In genomic region chr16:81319221-81319912, GRCh38 we compare ENCODE assay signal across 14 cellular contexts. TPM values are rescaled to one million over a fixed set of nuclear protein-coding genes. Genes with fewer than 3 reads are reported as not detected.
DNase-seq lines count a peak whose midpoint lies in the region; ATAC-seq, FAIRE-seq and TF ChIP-seq lines count a peak whose summit lies in the region.
"Had no signal": no experiment of that assay in that cellular context is flagged by ENCODE, and none has a peak within 500 bp of the region (broad histone marks: within the 10 kb centered on the region; RNA-seq: fewer than 3 reads in every experiment).

No MANE protein-coding gene starts in this region.

- in situ Hi-C loops in K562 (cut with MboI), result no loop called here

- H3K4me2 ChIP-seq in A549 (peak overlapping the region; percentile 51), K562 (ENCODE audit: insufficient read depth, low read length) (no peak overlapping the region)

- TF ChIP-seq CTCF in A549 (IDR thresholded peaks at IDR 0.05) (no peak), K562 (IDR thresholded peaks at IDR 0.05 in 2 of 3, conservative IDR thresholded peaks at IDR 0.05 in 1 of 3; ENCODE audit: insufficient read depth in 2 of 3, low read depth in 1 of 3, low read length in 3 of 3) (no peak)

- H3K9me3 Mint-ChIP-seq in activated naive CD8-positive, alpha-beta T cell treated with anti-CD3 and anti-CD28 coated beads for 36 hours, result no peaks in the 10 kb centered on the region
- no peaks in the 10 kb centered on the region for H3K9me3 Mint-ChIP-seq in CD8-positive, alpha-beta memory T cell

- no peaks in the 10 kb centered on the region for H3K27me3 Mint-ChIP-seq in T-helper 17 cell
- H3K27me3 Mint-ChIP-seq in activated naive CD8-positive, alpha-beta T cell treated with anti-CD3 and anti-CD28 coated beads for 36 hours, result no peaks in the 10 kb centered on the region
- peaks cover 0 to 2% of the 10 kb centered on the region in 2 donors for H3K27me3 Mint-ChIP-seq in CD8-positive, alpha-beta memory T cell
- H3K27me3 Mint-ChIP-seq: B cell had no signal

- intact Hi-C loops in K562 (cut with micrococcal nuclease), result no loop called here

- no peaks in the 10 kb centered on the region for H3K9me3 ChIP-seq in A549
- H3K9me3 ChIP-seq in K562 (replicated peaks; ENCODE audit: control insufficient read depth, insufficient read depth, low read depth, low read length), result no peaks in the 10 kb centered on the region
- no peaks in the 10 kb centered on the region for H3K9me3 ChIP-seq in T-helper 17 cell (ENCODE audit: control insufficient read depth, low read length, poor library complexity, severe bottlenecking)
- H3K9me3 ChIP-seq in CD8-positive, alpha-beta memory T cell (ENCODE audit: low read length), result no peaks in the 10 kb centered on the region

- no peaks in the 10 kb centered on the region for H3K27me3 ChIP-seq in K562 (ENCODE audit: control insufficient read depth in 2 of 2, insufficient read depth in 2 of 2, low read length in 2 of 2)
- H3K27me3 ChIP-seq in CD8-positive, alpha-beta memory T cell (ENCODE audit: insufficient read depth, low read length, poor library complexity, severe bottlenecking), result no peaks in the 10 kb centered on the region

- H3K4me1 ChIP-seq in A549 (peaks cover 39% of the 10 kb centered on the region), K562 (replicated peaks in 1 of 2; ENCODE audit: control insufficient read depth in 2 of 2, insufficient read depth in 2 of 2, low read length in 2 of 2) (peaks cover 11 to 20% of the 10 kb centered on the region in 2 experiments; a peak in 4 of 5 replicates)
- peaks cover 7% of the 10 kb centered on the region for H3K4me1 ChIP-seq in CD8-positive, alpha-beta memory T cell (ENCODE audit: insufficient read depth, low read length)

- H3K4me1 Mint-ChIP-seq in T-helper 17 cell, result peaks cover 34% of the 10 kb centered on the region
- peaks cover 51% of the 10 kb centered on the region for H3K4me1 Mint-ChIP-seq in activated naive CD8-positive, alpha-beta T cell treated with anti-CD3 and anti-CD28 coated beads for 36 hours
- peaks cover 37 to 54% (median 52%) of the 10 kb centered on the region in 3 donors for H3K4me1 Mint-ChIP-seq in CD8-positive, alpha-beta memory T cell

- no peaks in the 10 kb centered on the region for H3K9me1 ChIP-seq in K562 (ENCODE audit: control insufficient read depth, insufficient read depth, low read length)

- POLR2A ChIA-PET in A549 (lab: Yijun Ruan, JAX), result interaction anchor here (1.5 kb wide), 1 partner anchor 138 kb away, joined by 3 read pairs; no protein-coding TSS in a partner anchor
- POLR2A ChIA-PET in K562 (lab: Yijun Ruan, JAX), result interaction anchor here (0.7 to 1.8 kb wide), 7 partner anchors 8 to 376 kb away, joined by 3 to 7 read pairs (median 3); no protein-coding TSS in a partner anchor
- POLR2A ChIA-PET in CD8-positive, alpha-beta memory T cell (lab: Charles Lee), result no interaction called here

- DNase-seq in A549 (ENCODE audit: low read depth in 1 of 2, low spot score in 1 of 2) (peak in 1 of 2 experiments; percentile 22), HTR-8/SVneo (ENCODE audit: insufficient read length, low spot score) (peak; percentile 51), K562 (ENCODE audit: extremely low read depth in 1 of 4, low spot score in 3 of 4) (peak in 3 of 4 experiments; percentile 33 to 73 (median 51)), islet precursor cell (peak; percentile 79), T-helper 17 cell (no peak)
- no peak for DNase-seq in activated naive CD8-positive, alpha-beta T cell treated with anti-CD3 and anti-CD28 coated beads for 36 hours
- no peak for DNase-seq in CD8-positive, alpha-beta memory T cell
- DNase-seq: cerebellar nuclear complex, glutamatergic neuron, midbrain, NCI-H774 had no signal

- WGBS in A549 (ENCODE audit: missing lambda C conversion rate), result 54% methylated on average over 6 of the region's 6 CpGs
- 33% methylated on average over 6 of the region's 6 CpGs for WGBS in K562 (ENCODE audit: insufficient coverage, low coverage, missing lambda C conversion rate)

- no peak for TF ChIP-seq RAD21 in A549 (conservative IDR thresholded peaks at IDR 0.05 in 1 of 2, IDR thresholded peaks at IDR 0.05 in 1 of 2)
- no peak for TF ChIP-seq RAD21 in K562 (CRISPR knock-in tag; conservative IDR thresholded peaks at IDR 0.05 in 1 of 2, IDR thresholded peaks at IDR 0.05 in 1 of 2)

- BruUV-seq in K562 (replicated peaks; lab: Mats Ljungman, UMichigan), result no TSS peak

- no peak overlapping the region for H3K4me3 ChIP-seq in A549
- H3K4me3 ChIP-seq in K562, result no peak overlapping the region
- no peak overlapping the region for H3K4me3 ChIP-seq in CD8-positive, alpha-beta memory T cell (ENCODE audit: low read length)
- H3K4me3 ChIP-seq: skin epidermis had no signal

- H3K9ac ChIP-seq in K562 (ENCODE audit: insufficient read depth in 1 of 2, low read depth in 2 of 2, low read length in 2 of 2), result no peak overlapping the region

- FAIRE-seq in A549 (lab: Jason Lieb, UNC) (no peak), HTR-8/SVneo (lab: Jason Lieb, UNC) (no peak), K562 (lab: Jason Lieb, UNC) (peak; percentile 79)

- ATAC-seq in A549 (no peak), K562 (peak; percentile 38), T-helper 17 cell (no peak)
- no peak for ATAC-seq in activated CD4-positive, CD25-positive, alpha-beta regulatory T cell treated with anti-CD3 and anti-CD28 coated beads, Interleukin-2, amount 50 U/mL, for 24 hours

- H2AFZ ChIP-seq in K562 (ENCODE audit: low read depth, low read length), result no peak overlapping the region

- TF ChIP-seq POLR2A in A549 (IDR thresholded peaks at IDR 0.05; ENCODE audit: low read length) (no peak), K562 (conservative IDR thresholded peaks at IDR 0.05) (no peak)

- CTCF ChIA-PET in A549 (lab: Yijun Ruan, JAX) (interaction anchor here (0.6 to 1.2 kb wide), 5 partner anchors 11 to 284 kb away, joined by 3 to 6 read pairs (median 4); partner anchors contain the start of gene ATMIN), K562 (lab: Yijun Ruan, JAX; ENCODE audit: low intra/inter-chr PET ratio) (no interaction called here)
- CTCF ChIA-PET in CD8-positive, alpha-beta memory T cell (lab: Charles Lee), result interaction anchor here (1.7 kb wide), 1 partner anchor 8 kb away, joined by 3 read pairs; no protein-coding TSS in a partner anchor

- peaks cover 11% of the 10 kb centered on the region for H3K36me3 ChIP-seq in K562 (ENCODE audit: control insufficient read depth, insufficient read depth, low read length)
- H3K36me3 ChIP-seq in CD8-positive, alpha-beta memory T cell (ENCODE audit: insufficient read depth, low read length), result no peaks in the 10 kb centered on the region

- TF ChIP-seq EP300 in A549 (IDR thresholded peaks at IDR 0.05), result no peak
- TF ChIP-seq EP300 in K562 (IDR thresholded peaks at IDR 0.05; ENCODE audit: low read length), result no peak

- no peak overlapping the region for H3K4me3 Mint-ChIP-seq in T-helper 17 cell
- no peak overlapping the region for H3K4me3 Mint-ChIP-seq in activated naive CD8-positive, alpha-beta T cell treated with anti-CD3 and anti-CD28 coated beads for 36 hours
- peak overlapping the region in 2 of 7 donors; percentile 4 to 32 for H3K4me3 Mint-ChIP-seq in CD8-positive, alpha-beta memory T cell
- H3K4me3 Mint-ChIP-seq: B cell had no signal

- no peak overlapping the region for H3K27ac Mint-ChIP-seq in T-helper 17 cell
- H3K27ac Mint-ChIP-seq in activated naive CD8-positive, alpha-beta T cell treated with anti-CD3 and anti-CD28 coated beads for 36 hours, result no peak overlapping the region
- H3K27ac Mint-ChIP-seq in CD8-positive, alpha-beta memory T cell, result peak overlapping the region in 1 of 8 donors; percentile 47
- H3K27ac Mint-ChIP-seq: B cell had no signal

- H3K36me3 Mint-ChIP-seq in T-helper 17 cell (ENCODE audit: low read depth), result peaks cover 3% of the 10 kb centered on the region
- H3K36me3 Mint-ChIP-seq in activated naive CD8-positive, alpha-beta T cell treated with anti-CD3 and anti-CD28 coated beads for 36 hours, result peaks cover 4% of the 10 kb centered on the region
- H3K36me3 Mint-ChIP-seq in CD8-positive, alpha-beta memory T cell, result peaks cover 0 to 8% (median 3%) of the 10 kb centered on the region in 3 donors

- H3K27ac ChIP-seq in A549 (peak overlapping the region in 1 of 2 experiments; percentile 56; a peak in 3 of 6 replicates), K562 (ENCODE audit: extremely low read depth, low read depth, low read length) (no peak overlapping the region)
- H3K27ac ChIP-seq in CD8-positive, alpha-beta memory T cell (ENCODE audit: low read depth, low read length), result no peak overlapping the region

- peaks cover 90% of the 10 kb centered on the region for H3K79me2 ChIP-seq in K562 (ENCODE audit: control insufficient read depth, insufficient read depth, low read length)

- H4K20me1 ChIP-seq in K562 (replicated peaks; ENCODE audit: control insufficient read depth, insufficient read depth, low read length), result peaks cover 13% of the 10 kb centered on the region

RNA-seq across cellular contexts. Expression of gene GAN, which starts 4.6 kb away (rescaled TPM):
- polyA plus RNA-seq in A549 (2011; rRNA removed) (6.5 and 8.1 TPM in 2 replicates), A549 (2017; fragmentation: RNase III; extraction: RNeasy Plus Mini Kit Qiagen cat#74134 plus additional on column Dnase treatment) (2.5 to 2.8 TPM (median 2.8 TPM) in 3 replicates), K562 (2011; rRNA removed) (6.2 and 6.8 TPM in 2 replicates), K562 (2014; fragmentation: Illumina TruSeq; extraction: Trizol) (2.3 and 2.5 TPM in 2 replicates), K562 (2014; fragmentation: Nextera tagmentation; extraction: Ambion mirVana) (1 to 10 TPM in 1 of 2 experiments, under 1 TPM in 1; 0.83 to 2.1 TPM), K562 (2014; rRNA removed) (3.3 and 3.5 TPM in 2 replicates)
- polyA plus RNA-seq in A549 (2012; cell fraction: cytosol; rRNA removed), result 1.2 and 1.3 TPM in 2 replicates
- polyA plus RNA-seq in A549 (2012; cell fraction: nucleus; rRNA removed), result 1.5 and 1.9 TPM in 2 replicates
- 19.2 and 24.0 TPM in 2 replicates for polyA minus RNA-seq in A549 (2011; rRNA and poly(A)+ RNA removed)
- 14.1 and 27.3 TPM in 2 replicates for total RNA-seq in K562 (2011; cell fraction: chromatin; rRNA removed; ENCODE audit: low replicate concordance)
- 7.5 and 10.0 TPM in 2 replicates for total RNA-seq in K562 (2011; cell fraction: nucleolus; rRNA removed)
- 14.9 and 22.9 TPM in 2 replicates for total RNA-seq in K562 (2011; cell fraction: nucleoplasm; rRNA removed)
- total RNA-seq in K562 (2014; rRNA removed) (5.2 and 6.4 TPM in 2 replicates), K562 (2014; rRNA removed; fragmentation: Illumina TruSeq; extraction: Trizol) (10.8 and 13.0 TPM in 2 replicates), K562 (2015; rRNA removed; fragmentation: Illumina TruSeq; extraction: Trizol) (9.7 and 10.3 TPM in 2 replicates), K562 (2021) (14.2 and 15.1 TPM in 2 replicates), T-helper 17 cell (1 to 10 TPM; 5.8 to 8.0 TPM)
- polyA plus RNA-seq in K562 (2011; cell fraction: cytosol; rRNA removed), result 2.5 and 4.0 TPM in 2 replicates
- 5.1 and 6.8 TPM in 2 replicates for polyA plus RNA-seq in K562 (2011; cell fraction: nucleus; rRNA removed)
- 1.7 and 2.0 TPM in 2 replicates for polyA plus RNA-seq in K562 (2012)
- 33.1 and 33.6 TPM in 2 replicates for polyA minus RNA-seq in K562 (2011; rRNA and poly(A)+ RNA removed)
- polyA minus RNA-seq in K562 (2011; cell fraction: cytosol; rRNA and poly(A)+ RNA removed), result 12.4 and 18.1 TPM in 2 replicates
- polyA minus RNA-seq in K562 (2011; cell fraction: nucleus; rRNA and poly(A)+ RNA removed), result 8.2 and 16.6 TPM in 2 replicates
- 10 to 100 TPM in 1 of 2 experiments, 1 to 10 TPM in 1; 10.0 to 10.7 TPM for total RNA-seq in activated naive CD8-positive, alpha-beta T cell treated with anti-CD3 and anti-CD28 coated beads for 36 hours
- total RNA-seq in CD8-positive, alpha-beta memory T cell, result 10 to 100 TPM; 11.0 to 12.0 TPM
- polyA plus RNA-seq in CD8-positive, alpha-beta memory T cell, result 2.4 TPM

Comparison
In these comparisons a context has a peak if more than half of its experiments do, and no peak if none do; other contexts are left out.
1. DNase-seq: peak in HTR-8/SVneo (single experiment), K562 (3 of 4) and islet precursor cell (single experiment); none in T-helper 17 cell (0 of 3), activated naive CD8-positive, alpha-beta T cell treated with anti-CD3 and anti-CD28 coated beads for 36 hours (single experiment) and CD8-positive, alpha-beta memory T cell (0 of 5).
2. Of the 35 proteins assayed by ChIP-seq in both K562 and A549: peak only in K562: none; only in A549: none; in both: MAFK; in neither: 32; mixed calls (peak in some experiments, not most) for 2.